Comparison of ENCODE assay signal across 1 cellular context in the genomic region with DNA sequence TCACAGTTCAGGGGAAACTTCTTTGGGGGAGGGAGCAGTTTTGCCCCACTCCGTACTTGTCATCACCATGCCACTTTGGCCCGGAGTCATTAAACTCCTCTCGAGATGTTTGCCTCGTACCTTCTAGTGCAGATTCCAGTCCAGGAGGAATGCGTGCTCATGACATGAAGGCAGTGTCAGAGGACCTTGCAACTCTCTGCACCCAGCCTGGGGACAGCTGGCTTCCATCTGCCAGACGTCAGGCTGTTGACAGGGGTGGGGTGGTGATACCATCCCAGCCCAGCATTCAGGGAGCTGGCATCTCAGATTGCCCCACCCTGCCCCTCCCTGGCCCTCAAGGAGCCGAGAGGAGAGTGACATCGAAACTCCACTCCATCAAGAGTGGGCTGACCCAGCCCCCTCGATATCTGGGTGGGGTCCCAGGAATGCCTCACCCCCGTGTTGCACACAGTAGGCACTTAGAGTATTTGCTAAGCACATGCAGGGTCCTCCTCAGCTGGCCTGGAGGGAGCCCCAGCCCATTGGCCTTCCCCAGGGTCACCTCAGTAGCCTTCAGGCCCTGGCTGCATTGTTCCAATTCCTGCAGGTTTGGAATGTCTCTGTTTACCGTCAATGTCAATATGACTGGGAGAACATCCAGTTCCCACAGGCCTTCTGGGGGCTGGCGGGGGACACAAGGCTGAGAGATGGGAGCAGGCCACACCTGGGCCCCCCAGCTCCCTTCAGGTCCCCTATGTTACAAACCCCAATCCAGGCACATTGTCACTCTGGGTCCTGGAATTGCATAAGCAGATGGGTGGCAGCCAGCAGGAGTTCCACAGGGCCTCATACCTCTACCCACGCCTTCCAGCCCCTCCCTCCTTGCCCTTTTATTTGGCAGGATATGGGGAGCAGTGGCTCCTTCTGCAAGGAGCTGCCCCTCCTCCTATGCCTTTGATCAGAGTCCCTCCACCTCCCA.
TF ChIP-seq lines count a peak whose summit lies in the region.

No MANE protein-coding gene starts in this region.

TF ChIP-seq in IMR-90, 13 proteins besides CTCF, POLR2A, EP300 and RAD21:
- TF ChIP-seq RFX5 (IDR thresholded peaks at IDR 0.05; ENCODE audit: low read depth, low read length): no peak
- TF ChIP-seq, protein P1, sequence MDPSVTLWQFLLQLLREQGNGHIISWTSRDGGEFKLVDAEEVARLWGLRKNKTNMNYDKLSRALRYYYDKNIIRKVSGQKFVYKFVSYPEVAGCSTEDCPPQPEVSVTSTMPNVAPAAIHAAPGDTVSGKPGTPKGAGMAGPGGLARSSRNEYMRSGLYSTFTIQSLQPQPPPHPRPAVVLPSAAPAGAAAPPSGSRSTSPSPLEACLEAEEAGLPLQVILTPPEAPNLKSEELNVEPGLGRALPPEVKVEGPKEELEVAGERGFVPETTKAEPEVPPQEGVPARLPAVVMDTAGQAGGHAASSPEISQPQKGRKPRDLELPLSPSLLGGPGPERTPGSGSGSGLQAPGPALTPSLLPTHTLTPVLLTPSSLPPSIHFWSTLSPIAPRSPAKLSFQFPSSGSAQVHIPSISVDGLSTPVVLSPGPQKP (IDR thresholded peaks at IDR 0.05; ENCODE audit: borderline replicate concordance, low read depth, low read length): no peak
- no peak for TF ChIP-seq SMC3 (IDR thresholded peaks at IDR 0.05; ENCODE audit: low read depth, low read length)
- TF ChIP-seq, protein P2, sequence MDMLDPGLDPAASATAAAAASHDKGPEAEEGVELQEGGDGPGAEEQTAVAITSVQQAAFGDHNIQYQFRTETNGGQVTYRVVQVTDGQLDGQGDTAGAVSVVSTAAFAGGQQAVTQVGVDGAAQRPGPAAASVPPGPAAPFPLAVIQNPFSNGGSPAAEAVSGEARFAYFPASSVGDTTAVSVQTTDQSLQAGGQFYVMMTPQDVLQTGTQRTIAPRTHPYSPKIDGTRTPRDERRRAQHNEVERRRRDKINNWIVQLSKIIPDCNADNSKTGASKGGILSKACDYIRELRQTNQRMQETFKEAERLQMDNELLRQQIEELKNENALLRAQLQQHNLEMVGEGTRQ (IDR thresholded peaks at IDR 0.05; ENCODE audit: low read depth, low read length): no peak
- TF ChIP-seq MAZ (IDR thresholded peaks at IDR 0.05; ENCODE audit: borderline replicate concordance, low read depth, low read length): no peak
- no peak for TF ChIP-seq MXI1 (IDR thresholded peaks at IDR 0.05; ENCODE audit: borderline replicate concordance, low read depth, low read length)
- no peak for TF ChIP-seq MAFK (IDR thresholded peaks at IDR 0.05; ENCODE audit: low read depth, low read length)
- no peak for TF ChIP-seq FOS (IDR thresholded peaks at IDR 0.05; ENCODE audit: low read depth, low read length)
- no peak for TF ChIP-seq BHLHE40 (IDR thresholded peaks at IDR 0.05; ENCODE audit: low read depth, low read length)
- no peak for TF ChIP-seq CEBPB (IDR thresholded peaks at IDR 0.05; ENCODE audit: low read depth, low read length)
- TF ChIP-seq RCOR1 (IDR thresholded peaks at IDR 0.05; ENCODE audit: insufficient replicate concordance, low read length): no peak
- no peak for TF ChIP-seq NFE2L2 (IDR thresholded peaks at IDR 0.05; ENCODE audit: low read depth, low read length)
- TF ChIP-seq CHD1 (IDR thresholded peaks at IDR 0.05; ENCODE audit: low read depth, low read length): no peak
